Comparison of ENCODE assay signal across 9 cellular contexts in the genomic region with DNA sequence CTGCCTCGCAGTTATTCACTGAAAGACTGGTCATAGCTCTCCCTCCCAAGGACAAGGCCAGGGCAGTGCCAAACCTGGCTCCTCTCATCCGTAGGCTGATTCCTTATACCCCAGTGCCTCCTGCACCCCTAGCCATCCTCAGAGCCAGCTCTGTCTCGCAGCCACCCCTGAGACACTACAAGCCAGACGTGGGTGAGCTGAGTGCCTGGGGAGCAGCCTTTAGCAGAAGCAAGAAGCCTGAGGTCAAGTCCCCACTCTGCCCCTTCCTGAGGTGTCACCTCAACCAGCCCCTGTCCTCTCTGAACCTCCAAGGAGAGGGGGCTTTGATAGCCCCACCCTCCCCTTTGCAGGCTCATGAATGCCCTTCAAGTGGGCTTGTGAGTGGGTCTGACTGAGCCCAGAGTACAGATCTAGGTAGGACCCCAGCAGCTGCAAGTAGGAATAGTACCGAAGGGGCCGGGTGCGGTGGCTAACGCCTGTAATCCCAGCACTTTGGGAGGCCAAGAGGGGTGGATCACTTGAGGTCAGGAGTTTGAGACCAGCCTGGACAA. TPM values are rescaled to one million over a fixed set of nuclear protein-coding genes. Genes with fewer than 3 reads are reported as not detected.
A peak's percentile ranks its signal among the peaks of the same experiment; 100 is the strongest.
DNase-seq lines count a peak whose midpoint lies in the region; ATAC-seq lines count a peak whose summit lies in the region.
"Had no signal": no experiment of that assay in that cellular context is flagged by ENCODE, and none has a peak within 500 bp of the region (broad histone marks: within the 10 kb centered on the region; RNA-seq: fewer than 3 reads in every experiment).

No MANE protein-coding gene starts in this region.

- no peak for DNase-seq in T-helper 2 cell treated with Interferon-gamma antibody and Interleukin-4, amounts not matched to agents 5 μg/mL and 100 μg/mL, for 36 hours (ENCODE audit: low spot score)
- DNase-seq in T-helper 2 cell = no peak
- DNase-seq in activated T-helper 2 cell treated with anti-CD3 and anti-CD28 coated beads, Interferon-gamma antibody, Interleukin-2, Interleukin-4, amounts not matched to agents 10 μg/mL and 5 μg/mL and 100 μg/mL, durations not matched to agents 14 hours and 24 hours and 36 hours (ENCODE audit: low spot score) = no peak
- no peak for DNase-seq in AG08395 (ENCODE audit: low spot score)
- DNase-seq in GM19240 (ENCODE audit: insufficient read length, low spot score) = no peak

- H3K27ac Mint-ChIP-seq in T-helper 2 cell treated with Interferon-gamma antibody and Interleukin-4, amounts not matched to agents 5 μg/mL and 100 μg/mL, for 36 hours = peak overlapping the region; percentile 92
- H3K27ac Mint-ChIP-seq in activated T-helper 2 cell treated with anti-CD3 and anti-CD28 coated beads, Interferon-gamma antibody, Interleukin-2, Interleukin-4, amounts not matched to agents 10 μg/mL and 5 μg/mL and 100 μg/mL, durations not matched to agents 14 hours and 24 hours and 36 hours = peak overlapping the region; percentile 93

- H3K9ac ChIP-seq in stomach smooth muscle (ENCODE audit: low read length in 2 of 2) = peak overlapping the region; percentile 64 to 76

- H3K36me3 ChIP-seq in stomach smooth muscle (ENCODE audit: control insufficient read depth in 2 of 2, insufficient read depth in 2 of 2, low read length in 2 of 2) = peaks cover 0 to 3% of the 10 kb centered on the region in 2 donors

- H3K9me3 Mint-ChIP-seq in T-helper 2 cell treated with Interferon-gamma antibody and Interleukin-4, amounts not matched to agents 5 μg/mL and 100 μg/mL, for 36 hours = no peaks in the 10 kb centered on the region
- H3K9me3 Mint-ChIP-seq in activated T-helper 2 cell treated with anti-CD3 and anti-CD28 coated beads, Interferon-gamma antibody, Interleukin-2, Interleukin-4, amounts not matched to agents 10 μg/mL and 5 μg/mL and 100 μg/mL, durations not matched to agents 14 hours and 24 hours and 36 hours = no peaks in the 10 kb centered on the region

- peaks cover 10% of the 10 kb centered on the region for H3K36me3 Mint-ChIP-seq in T-helper 2 cell treated with Interferon-gamma antibody and Interleukin-4, amounts not matched to agents 5 μg/mL and 100 μg/mL, for 36 hours (ENCODE audit: low read depth)
- peaks cover 14% of the 10 kb centered on the region for H3K36me3 Mint-ChIP-seq in activated T-helper 2 cell treated with anti-CD3 and anti-CD28 coated beads, Interferon-gamma antibody, Interleukin-2, Interleukin-4, amounts not matched to agents 10 μg/mL and 5 μg/mL and 100 μg/mL, durations not matched to agents 14 hours and 24 hours and 36 hours (ENCODE audit: low read depth)

- intact Hi-C loops in activated T-helper 2 cell treated with anti-CD3 and anti-CD28 coated beads, Interferon-gamma antibody, Interleukin-2, Interleukin-4, amounts not matched to agents 10 μg/mL and 5 μg/mL and 100 μg/mL, durations not matched to agents 14 hours and 24 hours and 36 hours (cut with micrococcal nuclease) = no loop called here

- H3K27ac ChIP-seq in stomach smooth muscle (ENCODE audit: low read length) = peak overlapping the region; percentile 94

- H3K4me3 ChIP-seq in iPS-18c (ENCODE audit: insufficient read depth, low read depth, low read length) (peak overlapping the region; percentile 90), stomach smooth muscle (ENCODE audit: low read length in 2 of 2) (peak overlapping the region; percentile 79 to 92)

- peaks cover 24% of the 10 kb centered on the region for H3K4me1 Mint-ChIP-seq in T-helper 2 cell treated with Interferon-gamma antibody and Interleukin-4, amounts not matched to agents 5 μg/mL and 100 μg/mL, for 36 hours (ENCODE audit: low read depth)
- H3K4me1 Mint-ChIP-seq in activated T-helper 2 cell treated with anti-CD3 and anti-CD28 coated beads, Interferon-gamma antibody, Interleukin-2, Interleukin-4, amounts not matched to agents 10 μg/mL and 5 μg/mL and 100 μg/mL, durations not matched to agents 14 hours and 24 hours and 36 hours (ENCODE audit: low read depth) = peaks cover 21% of the 10 kb centered on the region

- no peaks in the 10 kb centered on the region for H3K27me3 Mint-ChIP-seq in T-helper 2 cell treated with Interferon-gamma antibody and Interleukin-4, amounts not matched to agents 5 μg/mL and 100 μg/mL, for 36 hours (ENCODE audit: low read depth)
- no peaks in the 10 kb centered on the region for H3K27me3 Mint-ChIP-seq in activated T-helper 2 cell treated with anti-CD3 and anti-CD28 coated beads, Interferon-gamma antibody, Interleukin-2, Interleukin-4, amounts not matched to agents 10 μg/mL and 5 μg/mL and 100 μg/mL, durations not matched to agents 14 hours and 24 hours and 36 hours (ENCODE audit: low read depth)

- H3K4me3 Mint-ChIP-seq in T-helper 2 cell treated with Interferon-gamma antibody and Interleukin-4, amounts not matched to agents 5 μg/mL and 100 μg/mL, for 36 hours = peak overlapping the region; percentile 88
- peak overlapping the region; percentile 97 for H3K4me3 Mint-ChIP-seq in activated T-helper 2 cell treated with anti-CD3 and anti-CD28 coated beads, Interferon-gamma antibody, Interleukin-2, Interleukin-4, amounts not matched to agents 10 μg/mL and 5 μg/mL and 100 μg/mL, durations not matched to agents 14 hours and 24 hours and 36 hours (ENCODE audit: low read depth)

- peaks cover 52% of the 10 kb centered on the region for H3K4me1 ChIP-seq in stomach smooth muscle (ENCODE audit: control insufficient read depth, insufficient read depth, low read length)

- no peaks in the 10 kb centered on the region for H3K27me3 ChIP-seq in stomach smooth muscle (ENCODE audit: control insufficient read depth in 1 of 2, insufficient read depth in 2 of 2, low read length in 2 of 2)

- ATAC-seq in GM19452 (IDR thresholded peaks at IDR 0.05; ENCODE audit: unreplicated experiment) = no peak

- H3K9me3 ChIP-seq in iPS-18c (ENCODE audit: control insufficient read depth, insufficient read depth, low read length) = no peaks in the 10 kb centered on the region
- H3K9me3 ChIP-seq in stomach smooth muscle (ENCODE audit: control insufficient read depth in 2 of 2, low read length in 2 of 2) = no peaks in the 10 kb centered on the region

RNA-seq across cellular contexts. Expression of gene AKAP8L, which starts 14.8 kb away (rescaled TPM):
- total RNA-seq in activated T-helper 2 cell treated with anti-CD3 and anti-CD28 coated beads, Interferon-gamma antibody, Interleukin-2, Interleukin-4, amounts not matched to agents 10 μg/mL and 5 μg/mL and 100 μg/mL, durations not matched to agents 14 hours and 24 hours and 36 hours = 76.6 and 87.4 TPM in 2 replicates

RNA-seq across cellular contexts. Expression of gene WIZ, which starts 16.2 kb away (rescaled TPM):
- total RNA-seq in activated T-helper 2 cell treated with anti-CD3 and anti-CD28 coated beads, Interferon-gamma antibody, Interleukin-2, Interleukin-4, amounts not matched to agents 10 μg/mL and 5 μg/mL and 100 μg/mL, durations not matched to agents 14 hours and 24 hours and 36 hours = 30.1 and 30.4 TPM in 2 replicates

RNA-seq across cellular contexts. Expression of gene RASAL3, which starts 30.8 kb away (rescaled TPM):
- 107 TPM in 2 replicates for total RNA-seq in activated T-helper 2 cell treated with anti-CD3 and anti-CD28 coated beads, Interferon-gamma antibody, Interleukin-2, Interleukin-4, amounts not matched to agents 10 μg/mL and 5 μg/mL and 100 μg/mL, durations not matched to agents 14 hours and 24 hours and 36 hours
- total RNA-seq: myocyte had no signal

RNA-seq across cellular contexts. Expression of gene PGLYRP2, which starts 45.7 kb away (rescaled TPM):
- not detected in 2 replicates for total RNA-seq in activated T-helper 2 cell treated with anti-CD3 and anti-CD28 coated beads, Interferon-gamma antibody, Interleukin-2, Interleukin-4, amounts not matched to agents 10 μg/mL and 5 μg/mL and 100 μg/mL, durations not matched to agents 14 hours and 24 hours and 36 hours
- total RNA-seq: myocyte had no signal

RNA-seq across cellular contexts. Expression of gene AKAP8, which starts 54.0 kb away (rescaled TPM):
- 56.0 and 62.1 TPM in 2 replicates for total RNA-seq in activated T-helper 2 cell treated with anti-CD3 and anti-CD28 coated beads, Interferon-gamma antibody, Interleukin-2, Interleukin-4, amounts not matched to agents 10 μg/mL and 5 μg/mL and 100 μg/mL, durations not matched to agents 14 hours and 24 hours and 36 hours
